9 cellular contexts compared by ENCODE assay signal in genomic region chr1:186271032-186271431, GRCh38. TPM values are rescaled to one million over a fixed set of nuclear protein-coding genes. Genes with fewer than 3 reads are reported as not detected.
"Had no signal": no experiment of that assay in that cellular context is flagged by ENCODE, and none has a peak within 500 bp of the region (broad histone marks: within the 10 kb centered on the region; RNA-seq: fewer than 3 reads in every experiment).

No MANE protein-coding gene starts in this region.

- DNase-seq: H9, HCEC 1CT, Kasumi-1, KG1 had no signal

- H3K4me3 ChIP-seq: GM23338 had no signal

- H3K4me2 ChIP-seq: GM23338 had no signal

- H2AFZ ChIP-seq: GM23338 had no signal

- ATAC-seq: GM23338 had no signal

- H3K27ac ChIP-seq: HL-60 had no signal

- FAIRE-seq: H1, H54 had no signal

RNA-seq across cellular contexts. Expression of gene PRG4, which starts 25.0 kb away (rescaled TPM):
- total RNA-seq: H1 had no signal
- polyA plus RNA-seq: H1, IgD-negative memory B cell had no signal
